ENCODE assay signal across 18 cellular contexts in genomic region chr1:206937437-206937836, GRCh38. TPM values are rescaled to one million over a fixed set of nuclear protein-coding genes. Genes with fewer than 3 reads are reported as not detected.
DNase-seq lines count a peak whose midpoint lies in the region; FAIRE-seq and TF ChIP-seq lines count a peak whose summit lies in the region.
"Had no signal": no experiment of that assay in that cellular context is flagged by ENCODE, and none has a peak within 500 bp of the region (broad histone marks: within the 10 kb centered on the region; RNA-seq: fewer than 3 reads in every experiment).

No MANE protein-coding gene starts in this region.

- intact Hi-C loops in colonic mucosa (cut with DNase I) (no loop called here), ascending aorta (cut with DNase I) (no loop called here)

- peak overlapping the region; percentile 6 to 82 for H3K9ac ChIP-seq in colonic mucosa (ENCODE audit: low read depth in 2 of 2, low read length in 2 of 2)

- no peak for FAIRE-seq in small intestine (lab: Jason Lieb, UNC)
- FAIRE-seq: GM19239 had no signal

- H3K36me3 ChIP-seq in colonic mucosa (peaks cover 5% of the 10 kb centered on the region), small intestine (ENCODE audit: control insufficient read depth in 2 of 2, insufficient read depth in 2 of 2, low read length in 2 of 2) (peaks cover 5 to 6% of the 10 kb centered on the region in 2 donors), ascending aorta (no peaks in the 10 kb centered on the region)
- H3K36me3 ChIP-seq: BE2C had no signal

- H3K27ac ChIP-seq in colonic mucosa (peak overlapping the region; percentile 91), small intestine (ENCODE audit: low read depth in 1 of 2, low read length in 1 of 2) (peak overlapping the region in 1 of 2 donors; percentile 18), ascending aorta (no peak overlapping the region)

- H3K4me1 ChIP-seq in colonic mucosa (no peaks in the 10 kb centered on the region), small intestine (ENCODE audit: control insufficient read depth in 2 of 2, insufficient read depth in 1 of 2, low read depth in 1 of 2, low read length in 1 of 2) (peaks cover 0 to 3% of the 10 kb centered on the region in 2 donors), ascending aorta (no peaks in the 10 kb centered on the region)
- H3K4me1 ChIP-seq: BE2C had no signal

- 28 to 62% (median 50%) methylated on average over 6 of the region's 6 CpGs for WGBS in small intestine, 3 donors

- H3K9me3 ChIP-seq in colonic mucosa, result no peaks in the 10 kb centered on the region
- no peaks in the 10 kb centered on the region for H3K9me3 ChIP-seq in small intestine (ENCODE audit: control insufficient read depth, low read depth)
- H3K9me3 ChIP-seq in ascending aorta, result no peaks in the 10 kb centered on the region
- H3K9me3 ChIP-seq: BE2C had no signal

- H3K4me3 ChIP-seq in colonic mucosa, result no peak overlapping the region
- H3K4me3 ChIP-seq in small intestine (ENCODE audit: low read depth in 1 of 2, low read length in 2 of 2), result no peak overlapping the region
- no peak overlapping the region for H3K4me3 ChIP-seq in ascending aorta

- peak; percentile 62 for DNase-seq in OCI-M1 (lab: John Stamatoyannopoulos, UW)
- DNase-seq in colonic mucosa, result no peak
- DNase-seq in small intestine, result peak; percentile 55
- DNase-seq in ascending aorta (ENCODE audit: low spot score in 2 of 2), result no peak
- DNase-seq in stimulated activated naive CD4-positive, alpha-beta T cell (lab: John Stamatoyannopoulos, UW), result no peak
- DNase-seq in NCI-H446 treated with DMSO at 0.1 percent for 48 hours (lab: John Stamatoyannopoulos, UW), result no peak
- DNase-seq: BE2C; CD8-positive, alpha-beta T cell; DMS 273 treated with DMSO at 0.1 percent for 48 hours; EL; HCEC 1CT; NCI-H1092 treated with DMSO at 0.1 percent for 48 hours; NCI-H1694 treated with DMSO at 0.1 percent for 48 hours; NCI-H446; NCI-H748 treated with DMSO at 0.1 percent for 48 hours; SHP77 treated with DMSO at 0.1 percent for 48 hours had no signal

- no peaks in the 10 kb centered on the region for H3K27me3 ChIP-seq in colonic mucosa
- no peaks in the 10 kb centered on the region for H3K27me3 ChIP-seq in small intestine (ENCODE audit: control insufficient read depth in 2 of 2, insufficient read depth in 2 of 2, low read length in 2 of 2)
- H3K27me3 ChIP-seq in ascending aorta, result no peaks in the 10 kb centered on the region
- H3K27me3 ChIP-seq: BE2C had no signal

- TF ChIP-seq CTCF in GM12872 (IDR thresholded peaks at IDR 0.05; ENCODE audit: insufficient read depth, low read depth, low read length) (0 out of 3 replicates have a peak, but pooled peaks have one; percentile 7), colonic mucosa (IDR thresholded peaks at IDR 0.05) (no peak), ascending aorta (IDR thresholded peaks at IDR 0.05) (no peak)

RNA-seq across cellular contexts. Expression of gene PIGR, which starts 8.8 kb away (rescaled TPM):
- total RNA-seq in colonic mucosa, result over 10,000 TPM in 1 of 2 donors, 1,000 to 10,000 TPM in 1; 7,504 to 12,164 TPM
- 1,000 to 10,000 TPM in 1 of 3 donors, 100 to 1,000 TPM in 2; 381 to 3,013 (median 616) TPM for polyA plus RNA-seq in small intestine
- total RNA-seq in ascending aorta, result 0.53 TPM
- total RNA-seq: CD8-positive, alpha-beta T cell had no signal

RNA-seq across cellular contexts. Expression of gene FCMR, which starts 15.7 kb away (rescaled TPM):
- 1 to 10 TPM; 2.3 to 2.7 TPM for total RNA-seq in colonic mucosa
- polyA plus RNA-seq in small intestine, result 1 to 10 TPM; 1.1 to 6.9 (median 2.4) TPM
- 1.3 TPM for total RNA-seq in ascending aorta

RNA-seq across cellular contexts. Expression of gene FCAMR, which starts 32.8 kb away (rescaled TPM):
- total RNA-seq in colonic mucosa (1 to 10 TPM in 1 of 2 donors, under 1 TPM in 1; 0.56 to 4.5 TPM), ascending aorta (not detected)
- 1 to 10 TPM in 1 of 3 donors, under 1 TPM in 2; 0.54 to 4.5 (median 0.67) TPM for polyA plus RNA-seq in small intestine
- total RNA-seq: CD8-positive, alpha-beta T cell had no signal

RNA-seq across cellular contexts. Expression of gene IL24, which starts 40.2 kb away (rescaled TPM):
- total RNA-seq in colonic mucosa, result not detected
- polyA plus RNA-seq in small intestine, result under 1 TPM in 1 of 3 donors, not detected in 2; 0.24 TPM
- not detected for total RNA-seq in ascending aorta
- total RNA-seq: CD8-positive, alpha-beta T cell had no signal

Comparison
In these comparisons a context has a peak if more than half of its experiments do, and no peak if none do; other contexts are left out.
1. DNase-seq: peak in OCI-M1 (single experiment) and small intestine (single experiment); none in colonic mucosa (single experiment), ascending aorta (0 of 2), stimulated activated naive CD4-positive, alpha-beta T cell (0 of 6) and NCI-H446 treated with DMSO at 0.1 percent for 48 hours (single experiment).
2. RNA of gene PIGR, which starts 8.8 kb away (total RNA-seq): 7,504 to 12,164 TPM in colonic mucosa; 0.53 TPM in ascending aorta (single experiment); every median in the first group is over 1,000 times any median in the second.